In genomic region chr5:68343421-68343826, GRCh38 we compare ENCODE assay signal across 8 cellular contexts.
DNase-seq lines count a peak whose midpoint lies in the region; ATAC-seq and TF ChIP-seq lines count a peak whose summit lies in the region.

No MANE protein-coding gene starts in this region.

- H3K27me3 ChIP-seq in mammary epithelial cell (ENCODE audit: insufficient read depth, low read length) = no peaks in the 10 kb centered on the region

- dilution Hi-C loops in mammary epithelial cell (cut with HindIII; ENCODE audit: low sequenced_read_pairs) = no loop called here

- H4K20me1 ChIP-seq in mammary epithelial cell (ENCODE audit: insufficient read depth, low read length) = no peaks in the 10 kb centered on the region

- intact Hi-C loops in mammary epithelial cell (cut with micrococcal nuclease) = no loop called here
- intact Hi-C loops in mucosa of descending colon (cut with DNase I, micrococcal nuclease) = no loop called here

- WGBS in mammary epithelial cell (ENCODE audit: low coverage, missing lambda C conversion rate) = 4% methylated on average over 5 of the region's 5 CpGs

- H3K9ac ChIP-seq in mammary epithelial cell (ENCODE audit: insufficient read depth, low read length) = peak overlapping the region; percentile 30

- H3K4me1 ChIP-seq in mammary epithelial cell (ENCODE audit: insufficient read depth, low read length) (peaks cover 30% of the 10 kb centered on the region), mucosa of descending colon (ENCODE audit: low read depth) (no peaks in the 10 kb centered on the region)

- no peaks in the 10 kb centered on the region for H3K79me2 ChIP-seq in mammary epithelial cell (ENCODE audit: insufficient read depth, low read length)

- peak overlapping the region; percentile 35 for H2AFZ ChIP-seq in mammary epithelial cell (ENCODE audit: low read depth, low read length)

- peak; percentile 78 for ATAC-seq in GM19351 (IDR thresholded peaks at IDR 0.05; ENCODE audit: unreplicated experiment)
- ATAC-seq in HG03521 (IDR thresholded peaks at IDR 0.05; ENCODE audit: unreplicated experiment) = peak; percentile 69
- ATAC-seq in mucosa of descending colon = peak; percentile 78
- ATAC-seq in GM18907 (IDR thresholded peaks at IDR 0.05; ENCODE audit: unreplicated experiment) = no peak

- DNase-seq in AG20443 (ENCODE audit: low spot score) = peak; percentile 88
- DNase-seq in mammary epithelial cell = peak; percentile 98
- DNase-seq in mucosa of descending colon = no peak
- DNase-seq in NCI-H1092 (lab: John Stamatoyannopoulos, UW) = no peak
- DNase-seq in NCI-H128 (lab: John Stamatoyannopoulos, UW; ENCODE audit: unreplicated experiment) = no peak

- peak overlapping the region; percentile 37 for H3K4me2 ChIP-seq in mammary epithelial cell (ENCODE audit: insufficient read depth, low read depth, low read length)

- in situ Hi-C loops in mammary epithelial cell (cut with MboI; ENCODE audit: low sequenced_read_pairs in 2 of 2) = no loop called here

- H3K9me3 ChIP-seq in mammary epithelial cell (replicated peaks; ENCODE audit: insufficient read depth, low read length) = peaks cover under 1% of the 10 kb centered on the region
- no peaks in the 10 kb centered on the region for H3K9me3 ChIP-seq in mucosa of descending colon

- no peak for TF ChIP-seq CTCF in mammary epithelial cell (conservative IDR thresholded peaks at IDR 0.05 in 1 of 2, IDR thresholded peaks at IDR 0.05 in 1 of 2; ENCODE audit: extremely low read depth in 1 of 2, insufficient read depth in 1 of 2, low read depth in 1 of 2, low read length in 2 of 2)
- TF ChIP-seq CTCF in mucosa of descending colon (IDR thresholded peaks at IDR 0.05) = no peak

- CTCF ChIA-PET in mammary epithelial cell (lab: Charles Lee; ENCODE audit: low non-redundant PET) = no interaction called here

- peak overlapping the region; percentile 94 for H3K27ac ChIP-seq in mammary epithelial cell (ENCODE audit: insufficient read depth, low read depth, low read length)

- H3K36me3 ChIP-seq in mammary epithelial cell (ENCODE audit: insufficient read depth, low read length) (no peaks in the 10 kb centered on the region), mucosa of descending colon (ENCODE audit: low read depth) (no peaks in the 10 kb centered on the region)

- H3K4me3 ChIP-seq in mammary epithelial cell (replicated peaks in 1 of 3; ENCODE audit: insufficient read depth in 1 of 3, low read depth in 2 of 3, low read length in 3 of 3) = no peak overlapping the region
- no peak overlapping the region for H3K4me3 ChIP-seq in mucosa of descending colon

- BruUV-seq in mammary epithelial cell (replicated peaks; lab: Mats Ljungman, UMichigan) = no TSS peak

Comparison
In these comparisons a context has a peak if more than half of its experiments do, and no peak if none do; other contexts are left out.
1. DNase-seq: peak in AG20443 (single experiment) and mammary epithelial cell (single experiment); none in mucosa of descending colon (0 of 3), NCI-H1092 (single experiment) and NCI-H128 (single experiment).